ENCODE assay signal across 15 cellular contexts in the genomic region with DNA sequence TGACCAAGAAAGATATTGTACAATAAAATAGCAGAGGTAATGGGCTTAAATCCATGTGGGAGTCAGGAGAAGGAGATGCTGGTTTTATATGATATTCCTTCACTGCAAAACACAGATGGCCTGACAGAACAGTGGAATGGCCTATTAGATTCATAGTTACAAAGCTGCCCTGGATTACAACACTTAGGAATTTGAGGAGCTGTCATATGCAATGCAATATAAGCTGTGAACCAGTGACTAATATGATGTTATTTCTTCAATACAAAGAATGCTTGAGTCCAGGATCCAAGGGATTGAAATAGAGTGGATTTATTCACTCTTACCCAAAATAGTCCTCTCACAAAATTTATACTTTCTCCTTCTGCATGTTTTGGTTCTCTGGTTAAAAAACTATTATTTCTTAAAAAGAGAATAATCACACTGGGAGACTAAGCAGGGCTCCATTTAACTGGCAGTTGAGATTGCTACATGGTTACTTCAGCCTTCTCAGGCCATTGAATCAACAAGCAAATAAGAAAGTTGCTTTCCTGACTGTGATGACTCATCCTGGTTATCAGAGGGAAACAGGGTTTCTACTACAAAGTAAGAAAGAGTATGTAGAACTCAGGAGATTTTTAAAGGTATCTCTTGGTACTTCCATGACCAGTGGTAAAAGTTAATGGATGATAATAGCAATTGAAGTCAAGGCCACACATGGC.
DNase-seq lines count a peak whose midpoint lies in the region; ATAC-seq, FAIRE-seq and TF ChIP-seq lines count a peak whose summit lies in the region.
"Had no signal": no experiment of that assay in that cellular context is flagged by ENCODE, and none has a peak within 500 bp of the region (broad histone marks: within the 10 kb centered on the region; RNA-seq: fewer than 3 reads in every experiment).

No MANE protein-coding gene starts in this region.

- no peak for FAIRE-seq in HTR-8/SVneo (lab: Jason Lieb, UNC)

- H3K4me1 Mint-ChIP-seq in endodermal cell, result peaks cover 12% of the 10 kb centered on the region
- no peaks in the 10 kb centered on the region for H3K4me1 Mint-ChIP-seq in activated CD4-positive, alpha-beta T cell treated with anti-CD3 and anti-CD28 coated beads, Interleukin-2, amount 10 ng/mL, durations not matched to agents 7 days and 5 days
- H3K4me1 Mint-ChIP-seq: T-cell had no signal

- CTCF ChIA-PET in activated CD4-positive, alpha-beta T cell treated with anti-CD3 and anti-CD28 coated beads, Interleukin-2, amount 10 ng/mL, durations not matched to agents 7 days and 5 days (lab: Charles Lee), result no interaction called here

- H3K27ac Mint-ChIP-seq in endodermal cell, result no peak overlapping the region
- H3K27ac Mint-ChIP-seq in activated CD4-positive, alpha-beta T cell treated with anti-CD3 and anti-CD28 coated beads, Interleukin-2, amount 10 ng/mL, durations not matched to agents 7 days and 5 days, result no peak overlapping the region
- H3K27ac Mint-ChIP-seq: T-cell had no signal

- H3K27ac ChIP-seq in endodermal cell (ENCODE audit: low read depth, low read length), result no peak overlapping the region
- H3K27ac ChIP-seq: sigmoid colon had no signal

- ATAC-seq in HG02884 (IDR thresholded peaks at IDR 0.05; ENCODE audit: unreplicated experiment) (peak; percentile 50), GM18861 (IDR thresholded peaks at IDR 0.05; ENCODE audit: unreplicated experiment) (no peak)
- ATAC-seq: T-cell had no signal

- H3K4me1 ChIP-seq in endodermal cell (ENCODE audit: control insufficient read depth, insufficient read depth, low read length), result no peaks in the 10 kb centered on the region
- H3K4me1 ChIP-seq: sigmoid colon had no signal

- no peak overlapping the region for H3K4me3 ChIP-seq in endodermal cell (ENCODE audit: low read length)
- H3K4me3 ChIP-seq: sigmoid colon had no signal

- no peak overlapping the region for H3K9ac ChIP-seq in endodermal cell (ENCODE audit: extremely low read depth, low read length, poor library complexity, severe bottlenecking)

- TF ChIP-seq CTCF in endodermal cell (conservative IDR thresholded peaks at IDR 0.05), result no peak

- POLR2A ChIA-PET in activated CD4-positive, alpha-beta T cell treated with anti-CD3 and anti-CD28 coated beads, Interleukin-2, amount 10 ng/mL, durations not matched to agents 7 days and 5 days (lab: Charles Lee), result no interaction called here

- H3K9me3 Mint-ChIP-seq in endodermal cell, result no peaks in the 10 kb centered on the region
- H3K9me3 Mint-ChIP-seq in activated CD4-positive, alpha-beta T cell treated with anti-CD3 and anti-CD28 coated beads, Interleukin-2, amount 10 ng/mL, durations not matched to agents 7 days and 5 days, result no peaks in the 10 kb centered on the region
- H3K9me3 Mint-ChIP-seq: T-cell had no signal

- H3K27me3 ChIP-seq in endodermal cell (ENCODE audit: control insufficient read depth, insufficient read depth, low read length, poor library complexity, severe bottlenecking), result no peaks in the 10 kb centered on the region
- H3K27me3 ChIP-seq: BE2C, sigmoid colon had no signal

- DNase-seq in ACHN (peak; percentile 43), SW480 (ENCODE audit: low spot score) (peak; percentile 21), glomerular visceral epithelial cell (ENCODE audit: extremely low spot score) (peak; percentile 17), HTR-8/SVneo (ENCODE audit: insufficient read length, low spot score) (no peak), endodermal cell (no peak)
- DNase-seq in activated CD4-positive, alpha-beta T cell treated with anti-CD3 and anti-CD28 coated beads, Interleukin-2, amount 10 ng/mL, durations not matched to agents 7 days and 5 days, result no peak
- DNase-seq: activated CD8-positive, alpha-beta memory T cell treated with anti-CD3 and anti-CD28 coated beads for 24 hours; BE2C; midbrain; NCI-H2227 treated with DMSO at 0.1 percent for 48 hours; sigmoid colon; stimulated activated CD8-positive, alpha-beta memory T cell treated with anti-CD3 and anti-CD28 coated beads, Interleukin-4, amount 100 ng/mL, for 48 hours; T-cell had no signal

- H3K36me3 Mint-ChIP-seq in endodermal cell (ENCODE audit: low read depth), result no peaks in the 10 kb centered on the region
- H3K36me3 Mint-ChIP-seq in activated CD4-positive, alpha-beta T cell treated with anti-CD3 and anti-CD28 coated beads, Interleukin-2, amount 10 ng/mL, durations not matched to agents 7 days and 5 days (ENCODE audit: low read depth), result no peaks in the 10 kb centered on the region
- H3K36me3 Mint-ChIP-seq: T-cell had no signal

- in situ Hi-C loops in ACHN (cut with HindIII; ENCODE audit: low pct_ligation_motif_present, low pct_unique_long_range_greater_than_20kb, low sequenced_read_pairs), result no loop called here

- no peaks in the 10 kb centered on the region for H3K27me3 Mint-ChIP-seq in endodermal cell (ENCODE audit: insufficient read depth)
- no peaks in the 10 kb centered on the region for H3K27me3 Mint-ChIP-seq in activated CD4-positive, alpha-beta T cell treated with anti-CD3 and anti-CD28 coated beads, Interleukin-2, amount 10 ng/mL, durations not matched to agents 7 days and 5 days

- no peaks in the 10 kb centered on the region for H3K36me3 ChIP-seq in endodermal cell (ENCODE audit: control insufficient read depth, insufficient read depth, low read length)
- H3K36me3 ChIP-seq: BE2C, sigmoid colon had no signal

- no peaks in the 10 kb centered on the region for H3K9me3 ChIP-seq in endodermal cell (ENCODE audit: control insufficient read depth, low read length)
- H3K9me3 ChIP-seq: BE2C, sigmoid colon had no signal

- no peak overlapping the region for H3K4me3 Mint-ChIP-seq in endodermal cell
- no peak overlapping the region for H3K4me3 Mint-ChIP-seq in activated CD4-positive, alpha-beta T cell treated with anti-CD3 and anti-CD28 coated beads, Interleukin-2, amount 10 ng/mL, durations not matched to agents 7 days and 5 days
- H3K4me3 Mint-ChIP-seq: T-cell had no signal

Comparison
In these comparisons a context has a peak if more than half of its experiments do, and no peak if none do; other contexts are left out.
1. DNase-seq: peak in ACHN (single experiment), SW480 (single experiment) and glomerular visceral epithelial cell (single experiment); none in HTR-8/SVneo (single experiment), endodermal cell (single experiment) and activated CD4-positive, alpha-beta T cell treated with anti-CD3 and anti-CD28 coated beads, Interleukin-2, amount 10 ng/mL, durations not matched to agents 7 days and 5 days (single experiment).